Comparison of ENCODE assay signal across 12 cellular contexts in the genomic region with DNA sequence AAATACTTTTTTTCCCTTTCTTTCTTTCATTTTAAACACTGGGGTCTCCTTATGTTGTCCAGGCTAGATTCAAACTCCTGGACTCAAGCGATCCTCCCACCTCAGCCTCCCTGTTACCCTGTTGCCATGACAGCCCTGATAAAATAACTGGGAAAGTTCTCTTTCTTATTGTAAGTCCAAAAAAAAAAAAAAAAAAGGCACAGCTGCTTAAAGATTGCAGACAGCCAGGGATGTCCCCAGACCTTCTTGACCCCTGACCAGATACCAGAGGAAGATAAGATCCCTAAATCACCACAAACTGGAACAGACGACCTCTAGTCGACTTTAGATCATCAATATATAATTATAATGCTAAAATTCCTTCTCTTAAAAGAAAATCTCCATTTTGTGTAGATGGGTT. TPM values are rescaled to one million over a fixed set of nuclear protein-coding genes. Genes with fewer than 3 reads are reported as not detected.
DNase-seq lines count a peak whose midpoint lies in the region; ATAC-seq, FAIRE-seq and TF ChIP-seq lines count a peak whose summit lies in the region.
"Had no signal": no experiment of that assay in that cellular context is flagged by ENCODE, and none has a peak within 500 bp of the region (broad histone marks: within the 10 kb centered on the region; RNA-seq: fewer than 3 reads in every experiment).

No MANE protein-coding gene starts in this region.

- H3K9me3 Mint-ChIP-seq in activated CD4-positive, alpha-beta T cell treated with anti-CD3 and anti-CD28 coated beads, Interleukin-2, amount 10 ng/mL, durations not matched to agents 24 days and 14 days = no peaks in the 10 kb centered on the region

- no TSS peak for BruUV-seq in PC-9 (replicated peaks; lab: Mats Ljungman, UMichigan)

- POLR2A ChIA-PET in PC-9 (lab: Charles Lee; ENCODE audit: unreplicated experiment) (no interaction called here), H1 (lab: Charles Lee; ENCODE audit: partially characterized antibody) (interaction anchor here (1.2 to 6.1 kb wide), 3 partner anchors 9 to 19 kb away, joined by 3 to 44 read pairs (median 9); a partner anchor contains a TSS)

- no peak overlapping the region for H2BK12ac ChIP-seq in H1 (ENCODE audit: low read depth, low read length)

- H3K27ac ChIP-seq in PC-9 = peak overlapping the region; percentile 56; the same call in 1 of the 2 replicates
- no peak overlapping the region for H3K27ac ChIP-seq in H1 (ENCODE audit: low read depth, low read length)

- no peak overlapping the region for H4K5ac ChIP-seq in H1 (ENCODE audit: insufficient read length, low read depth, low read length)

- peaks cover 18% of the 10 kb centered on the region for H3K4me1 Mint-ChIP-seq in activated CD4-positive, alpha-beta T cell treated with anti-CD3 and anti-CD28 coated beads, Interleukin-2, amount 10 ng/mL, durations not matched to agents 24 days and 14 days

- H3K4me2 ChIP-seq in PC-9 (peak overlapping the region; percentile 81), H1 (ENCODE audit: insufficient read depth in 1 of 2, low read depth in 2 of 2, low read length in 2 of 2) (peak overlapping the region; percentile 59 to 69), skeletal muscle satellite cell (ENCODE audit: low read length) (peak overlapping the region; percentile 80)

- no peak overlapping the region for H3K4ac ChIP-seq in H1 (replicated peaks; ENCODE audit: insufficient read length, low read depth, low read length)

- no peak overlapping the region for H2BK20ac ChIP-seq in H1 (ENCODE audit: low read length)

- intact Hi-C loops in activated CD4-positive, alpha-beta T cell treated with anti-CD3 and anti-CD28 coated beads, Interleukin-2, amount 10 ng/mL, durations not matched to agents 24 days and 14 days (cut with micrococcal nuclease) = loop anchor here (1.0 to 10.0 kb wide), 4 partner anchors 13 to 436 kb away; a partner anchor contains a TSS
- intact Hi-C loops in PC-9 (cut with micrococcal nuclease; ENCODE audit: unreplicated experiment) = no loop called here

- no peaks in the 10 kb centered on the region for H3K9me2 ChIP-seq in PC-9 (ENCODE audit: insufficient read depth)

- DNase-seq in activated CD4-positive, alpha-beta T cell treated with anti-CD3 and anti-CD28 coated beads, Interleukin-2, amount 10 ng/mL, durations not matched to agents 24 days and 14 days = no peak
- DNase-seq in activated CD4-positive, alpha-beta T cell treated with anti-CD3 and anti-CD28 coated beads for 48 hours = no peak
- DNase-seq in PC-9 (no peak), H1 (ENCODE audit: low read depth in 1 of 2, low spot score in 2 of 2) (no peak), NCI-H1048 (lab: John Stamatoyannopoulos, UW) (no peak), NCI-H1436 (lab: John Stamatoyannopoulos, UW) (no peak)
- DNase-seq: NCI-H2081 had no signal

- peaks cover 20% of the 10 kb centered on the region; the same call in 1 of the 2 replicates for H3F3A ChIP-seq in PC-9 (ENCODE audit: insufficient read depth, low read depth)

- H4K91ac ChIP-seq in H1 (replicated peaks; ENCODE audit: insufficient read length, low read length) = no peak overlapping the region

- H3K79me2 ChIP-seq in PC-9 (ENCODE audit: low read depth) (0 out of 2 replicates have a peak, but pooled peaks cover 5% of the 10 kb centered on the region), H1 (ENCODE audit: control insufficient read depth in 1 of 2, insufficient read depth in 2 of 2, low read length in 2 of 2) (no peaks in the 10 kb centered on the region)

- H3K18ac ChIP-seq in H1 (ENCODE audit: extremely low read depth, low read length) = no peak overlapping the region

- H3K56ac ChIP-seq in H1 (replicated peaks; ENCODE audit: insufficient read length, low read depth, low read length) = no peak overlapping the region

- H2AFZ ChIP-seq in PC-9 = peak overlapping the region; percentile 98
- no peak overlapping the region for H2AFZ ChIP-seq in H1 (ENCODE audit: low read length)

- no peak for FAIRE-seq in H1 (lab: Jason Lieb, UNC)

- no peaks in the 10 kb centered on the region for H3K79me1 ChIP-seq in H1 (ENCODE audit: low read depth, low read length)

- no peak overlapping the region for H4K8ac ChIP-seq in H1 (ENCODE audit: extremely low read depth, insufficient read depth, low read length)

- H3K9ac ChIP-seq in H1 (replicated peaks in 1 of 4; ENCODE audit: extremely low read depth in 1 of 4, low read depth in 3 of 4, low read length in 3 of 4) (no peak overlapping the region; a peak in 1 of 7 replicates), skeletal muscle satellite cell (ENCODE audit: low read depth, low read length) (peak overlapping the region; percentile 67)

- peaks cover 12% of the 10 kb centered on the region for H3K23me2 ChIP-seq in H1 (ENCODE audit: low read depth, low read length)

- H3K23ac ChIP-seq in H1 (ENCODE audit: insufficient read length) = no peak overlapping the region

- no peak for TF ChIP-seq POLR2A in H1 (IDR thresholded peaks at IDR 0.05; ENCODE audit: control extremely low read depth in 1 of 2, low read depth in 2 of 2, low read length in 2 of 2)

- no peak for ATAC-seq in GM19397 (IDR thresholded peaks at IDR 0.05; ENCODE audit: unreplicated experiment)

- H3K4me3 ChIP-seq in PC-9 = peak overlapping the region; percentile 63
- peak overlapping the region in 2 of 4 experiments; percentile 31 to 58; a peak in 4 of 8 replicates for H3K4me3 ChIP-seq in H1 (ENCODE audit: extremely low read depth in 1 of 4, insufficient read depth in 2 of 4, low read depth in 3 of 4, low read length in 4 of 4)
- H3K4me3 ChIP-seq in skeletal muscle satellite cell (ENCODE audit: low read length) = peak overlapping the region; percentile 69

- no peaks in the 10 kb centered on the region for H3K9me3 ChIP-seq in PC-9 (ENCODE audit: insufficient read depth, low read depth)
- no peaks in the 10 kb centered on the region for H3K9me3 ChIP-seq in H1 (ENCODE audit: insufficient read depth in 2 of 2, low read depth in 1 of 2, low read length in 1 of 2)
- no peaks in the 10 kb centered on the region for H3K9me3 ChIP-seq in skeletal muscle satellite cell (replicated peaks; ENCODE audit: low read length)

- no peak overlapping the region for H2BK5ac ChIP-seq in H1 (ENCODE audit: low read depth, low read length)

- TF ChIP-seq CTCF in PC-9 (conservative IDR thresholded peaks at IDR 0.05) (no peak), H1 (IDR thresholded peaks at IDR 0.05; ENCODE audit: control extremely low read depth in 1 of 3, insufficient read depth in 1 of 3, low read depth in 1 of 3, low read length in 3 of 3) (no peak)

- H3K36me3 ChIP-seq in PC-9 (ENCODE audit: low read depth) (0 out of 2 replicates have a peak, but pooled peaks cover 4% of the 10 kb centered on the region), H1 (ENCODE audit: control insufficient read depth in 2 of 4, insufficient read depth in 4 of 4, low read length in 3 of 4) (peaks cover 0 to 7% (median 0%) of the 10 kb centered on the region in 4 experiments; a peak in 1 of 8 replicates), skeletal muscle satellite cell (ENCODE audit: insufficient read depth, low read length) (no peaks in the 10 kb centered on the region)

- H2BK120ac ChIP-seq in H1 (replicated peaks; ENCODE audit: low read depth, low read length) = no peak overlapping the region

- no peaks in the 10 kb centered on the region for H4K20me1 ChIP-seq in PC-9 (ENCODE audit: insufficient read depth)
- H4K20me1 ChIP-seq in H1 (replicated peaks in 1 of 2; ENCODE audit: control insufficient read depth in 1 of 2, insufficient read depth in 2 of 2, low read length in 2 of 2) = peaks cover 0 to 4% of the 10 kb centered on the region in 2 experiments

- H3K14ac ChIP-seq in H1 (ENCODE audit: insufficient read length) = no peak overlapping the region

- TF ChIP-seq RAD21 in H1 (IDR thresholded peaks at IDR 0.05 in 1 of 2, conservative IDR thresholded peaks at IDR 0.05 in 1 of 2; ENCODE audit: low read depth in 2 of 2, low read length in 2 of 2) = no peak

- H3K27me3 ChIP-seq in PC-9 (ENCODE audit: insufficient read depth, low read depth) (no peaks in the 10 kb centered on the region), H1 (replicated peaks in 1 of 4; ENCODE audit: control insufficient read depth in 3 of 4, extremely low read depth in 1 of 4, insufficient read depth in 3 of 4, low read length in 3 of 4) (peaks cover 0 to 6% (median 0%) of the 10 kb centered on the region in 4 experiments; a peak in 3 of 7 replicates), skeletal muscle satellite cell (ENCODE audit: control insufficient read depth, insufficient read depth, low read length) (peaks cover 11% of the 10 kb centered on the region)

- H2BK15ac ChIP-seq in H1 (ENCODE audit: low read length) = no peak overlapping the region

- peak overlapping the region; percentile 92 for H3K4me3 Mint-ChIP-seq in activated CD4-positive, alpha-beta T cell treated with anti-CD3 and anti-CD28 coated beads, Interleukin-2, amount 10 ng/mL, durations not matched to agents 24 days and 14 days

- no peak overlapping the region for H2AK5ac ChIP-seq in H1 (ENCODE audit: low read depth, low read length)

- CTCF ChIA-PET in PC-9 (lab: Charles Lee) = interaction anchor here (0.6 kb wide), 1 partner anchor 57 kb away, joined by 3 read pairs; no protein-coding TSS in a partner anchor
- CTCF ChIA-PET in H1 (lab: Charles Lee; ENCODE audit: partially characterized antibody) = interaction anchor here (0.6 to 1.3 kb wide), 5 partner anchors 10 to 1442 kb away, joined by 3 to 6 read pairs (median 3); no protein-coding TSS in a partner anchor

- H3K36me3 Mint-ChIP-seq in activated CD4-positive, alpha-beta T cell treated with anti-CD3 and anti-CD28 coated beads, Interleukin-2, amount 10 ng/mL, durations not matched to agents 24 days and 14 days (ENCODE audit: low read depth) = peaks cover 30% of the 10 kb centered on the region

- no peaks in the 10 kb centered on the region for H3K27me3 Mint-ChIP-seq in activated CD4-positive, alpha-beta T cell treated with anti-CD3 and anti-CD28 coated beads, Interleukin-2, amount 10 ng/mL, durations not matched to agents 24 days and 14 days

- no peak for TF ChIP-seq EP300 in H1 (IDR thresholded peaks at IDR 0.05; ENCODE audit: borderline replicate concordance in 1 of 2, low read depth in 2 of 2, low read length in 2 of 2)

- H3K27ac Mint-ChIP-seq in activated CD4-positive, alpha-beta T cell treated with anti-CD3 and anti-CD28 coated beads, Interleukin-2, amount 10 ng/mL, durations not matched to agents 24 days and 14 days = peak overlapping the region; percentile 91

- WGBS in H1 (ENCODE audit: extremely low coverage in 1 of 2, insufficient coverage in 1 of 2, insufficient read length in 1 of 2, insufficient replicate concordance in 2 of 2, low coverage in 1 of 2, low lambda C conversion rate in 2 of 2, missing lambda C conversion rate in 1 of 2), 2 experiments = 90% methylated on average over 3 of the region's 3 CpGs; no CpG with 5 or more reads in 1 of the 2 experiments

- H3K4me1 ChIP-seq in PC-9 (replicated peaks; ENCODE audit: insufficient read depth) (peaks cover 15% of the 10 kb centered on the region), H1 (replicated peaks in 1 of 4; ENCODE audit: control insufficient read depth in 3 of 4, insufficient read depth in 4 of 4, low read length in 3 of 4) (peaks cover 3 to 12% (median 8%) of the 10 kb centered on the region in 4 experiments), skeletal muscle satellite cell (ENCODE audit: control insufficient read depth, insufficient read depth, low read length) (peaks cover 11% of the 10 kb centered on the region)

RNA-seq across cellular contexts. Expression of a gene that starts 1.1 kb away (rescaled TPM):
- 40.3 and 45.8 TPM in 2 replicates for total RNA-seq in activated CD4-positive, alpha-beta T cell treated with anti-CD3 and anti-CD28 coated beads, Interleukin-2, amount 10 ng/mL, durations not matched to agents 24 days and 14 days
- 58.1 and 80.0 TPM in 2 replicates for total RNA-seq in PC-9 (2021)
- 36.8 and 37.9 TPM in 2 replicates for total RNA-seq in H1 (2021; fragmentation: NEBNext Ultra II Directional; extraction: Animal tissue kit (Norgen Biotek cat#: 25700))
- polyA plus RNA-seq in H1 (2011; rRNA removed) = 76.6 and 97.7 TPM in 2 replicates
- polyA plus RNA-seq in H1 (2011; cell fraction: cytosol; rRNA removed) = 57.3 TPM
- 68.4 TPM for polyA plus RNA-seq in H1 (2011; cell fraction: nucleus; rRNA removed)
- polyA plus RNA-seq in H1 (2012, experiment 1 of 2) = 22.6 to 49.8 TPM (median 44.7 TPM) in 4 replicates
- polyA plus RNA-seq in H1 (2012, experiment 2 of 2) = 58.2 TPM
- polyA plus RNA-seq in H1 (2013, experiment 1 of 2) = 32.8 TPM
- polyA plus RNA-seq in H1 (2013, experiment 2 of 2) = 35.2 TPM
- 13.8 and 15.3 TPM in 2 replicates for polyA minus RNA-seq in H1 (2011; rRNA and poly(A)+ RNA removed)
- 16.6 TPM for polyA minus RNA-seq in H1 (2011; cell fraction: cytosol; rRNA and poly(A)+ RNA removed)
- polyA minus RNA-seq in H1 (2011; cell fraction: nucleus; rRNA and poly(A)+ RNA removed) = 21.0 TPM
- total RNA-seq in skeletal muscle satellite cell (2012; rRNA removed) = 42.2 and 44.4 TPM in 2 replicates

RNA-seq across cellular contexts. Expression of a gene that starts 13.3 kb away (rescaled TPM):
- 151 and 153 TPM in 2 replicates for total RNA-seq in activated CD4-positive, alpha-beta T cell treated with anti-CD3 and anti-CD28 coated beads, Interleukin-2, amount 10 ng/mL, durations not matched to agents 24 days and 14 days
- 2.7 and 3.3 TPM in 2 replicates for total RNA-seq in PC-9 (2021)
- 16.8 and 18.1 TPM in 2 replicates for total RNA-seq in H1 (2021; fragmentation: NEBNext Ultra II Directional; extraction: Animal tissue kit (Norgen Biotek cat#: 25700))
- 72.8 and 117 TPM in 2 replicates for polyA plus RNA-seq in H1 (2011; rRNA removed)
- polyA plus RNA-seq in H1 (2011; cell fraction: cytosol; rRNA removed) = 114 TPM
- 72.3 TPM for polyA plus RNA-seq in H1 (2011; cell fraction: nucleus; rRNA removed)
- 50.2 to 77.7 TPM (median 65.9 TPM) in 4 replicates for polyA plus RNA-seq in H1 (2012, experiment 1 of 2)
- 123 TPM for polyA plus RNA-seq in H1 (2012, experiment 2 of 2)
- polyA plus RNA-seq in H1 (2013, experiment 1 of 2) = 23.1 TPM
- polyA plus RNA-seq in H1 (2013, experiment 2 of 2) = 28.3 TPM
- polyA minus RNA-seq in H1 (2011; rRNA and poly(A)+ RNA removed) = 29.3 and 39.6 TPM in 2 replicates
- 22.9 TPM for polyA minus RNA-seq in H1 (2011; cell fraction: cytosol; rRNA and poly(A)+ RNA removed)
- polyA minus RNA-seq in H1 (2011; cell fraction: nucleus; rRNA and poly(A)+ RNA removed) = 25.5 TPM
- 0.44 TPM in 1 of 2 replicates, not detected in the other for total RNA-seq in skeletal muscle satellite cell (2012; rRNA removed)

RNA-seq across cellular contexts. Expression of a gene that starts 24.7 kb away (rescaled TPM):
- total RNA-seq in activated CD4-positive, alpha-beta T cell treated with anti-CD3 and anti-CD28 coated beads, Interleukin-2, amount 10 ng/mL, durations not matched to agents 24 days and 14 days = 2.6 and 3.1 TPM in 2 replicates
- not detected in 2 replicates for total RNA-seq in PC-9 (2021)
- total RNA-seq in H1 (2021; fragmentation: NEBNext Ultra II Directional; extraction: Animal tissue kit (Norgen Biotek cat#: 25700)) = not detected in 2 replicates
- 0.33 and 0.74 TPM in 2 replicates for polyA plus RNA-seq in H1 (2011; rRNA removed)
- polyA plus RNA-seq in H1 (2011; cell fraction: cytosol; rRNA removed) = 0.54 TPM
- polyA plus RNA-seq in H1 (2011; cell fraction: nucleus; rRNA removed) = 1.4 TPM
- polyA plus RNA-seq in H1 (2012, experiment 1 of 2) = 0.20 to 0.72 TPM (median 0.42 TPM) in 3 of 4 replicates, not detected in the other
- not detected for polyA plus RNA-seq in H1 (2012, experiment 2 of 2)
- polyA plus RNA-seq in H1 (2013, experiment 1 of 2) = 0.18 TPM
- polyA plus RNA-seq in H1 (2013, experiment 2 of 2) = 0.17 TPM
- polyA minus RNA-seq in H1 (2011; rRNA and poly(A)+ RNA removed) = 0.22 and 0.54 TPM in 2 replicates
- polyA minus RNA-seq in H1 (2011; cell fraction: cytosol; rRNA and poly(A)+ RNA removed) = not detected
- polyA minus RNA-seq in H1 (2011; cell fraction: nucleus; rRNA and poly(A)+ RNA removed) = 1.4 TPM
- not detected in 2 replicates for total RNA-seq in skeletal muscle satellite cell (2012; rRNA removed)
- total RNA-seq: kidney epithelial cell, urinary bladder had no signal
- polyA plus RNA-seq: urinary bladder had no signal

RNA-seq across cellular contexts. Expression of a gene that starts 29.8 kb away (rescaled TPM):
- total RNA-seq in activated CD4-positive, alpha-beta T cell treated with anti-CD3 and anti-CD28 coated beads, Interleukin-2, amount 10 ng/mL, durations not matched to agents 24 days and 14 days = not detected in 2 replicates
- 2.0 and 3.9 TPM in 2 replicates for total RNA-seq in PC-9 (2021)
- total RNA-seq in H1 (2021; fragmentation: NEBNext Ultra II Directional; extraction: Animal tissue kit (Norgen Biotek cat#: 25700)) = 1.4 and 1.6 TPM in 2 replicates
- polyA plus RNA-seq in H1 (2011; rRNA removed) = 2.0 and 2.9 TPM in 2 replicates
- 1.7 TPM for polyA plus RNA-seq in H1 (2011; cell fraction: cytosol; rRNA removed)
- 1.9 TPM for polyA plus RNA-seq in H1 (2011; cell fraction: nucleus; rRNA removed)
- 2.0 to 3.1 TPM (median 2.4 TPM) in 4 replicates for polyA plus RNA-seq in H1 (2012, experiment 1 of 2)
- polyA plus RNA-seq in H1 (2012, experiment 2 of 2) = 3.4 TPM
- 2.8 TPM for polyA plus RNA-seq in H1 (2013, experiment 1 of 2)
- polyA plus RNA-seq in H1 (2013, experiment 2 of 2) = 2.6 TPM
- 0.50 and 0.63 TPM in 2 replicates for polyA minus RNA-seq in H1 (2011; rRNA and poly(A)+ RNA removed)
- 0.88 TPM for polyA minus RNA-seq in H1 (2011; cell fraction: cytosol; rRNA and poly(A)+ RNA removed)
- polyA minus RNA-seq in H1 (2011; cell fraction: nucleus; rRNA and poly(A)+ RNA removed) = not detected
- not detected in 2 replicates for total RNA-seq in skeletal muscle satellite cell (2012; rRNA removed)
- total RNA-seq: T-helper 2 cell treated with Interferon-gamma antibody and Interleukin-4, amounts not matched to agents 100 ng/mL and 5 ng/mL, for 36 hours had no signal

RNA-seq across cellular contexts. Expression of a gene that starts 41.6 kb away (rescaled TPM):
- total RNA-seq in activated CD4-positive, alpha-beta T cell treated with anti-CD3 and anti-CD28 coated beads, Interleukin-2, amount 10 ng/mL, durations not matched to agents 24 days and 14 days = not detected in 2 replicates
- not detected in 2 replicates for total RNA-seq in PC-9 (2021)
- total RNA-seq in H1 (2021; fragmentation: NEBNext Ultra II Directional; extraction: Animal tissue kit (Norgen Biotek cat#: 25700)) = 0.27 TPM in 1 of 2 replicates, not detected in the other
- polyA plus RNA-seq in H1 (2011; rRNA removed) = 0.32 and 0.35 TPM in 2 replicates
- 0.10 TPM for polyA plus RNA-seq in H1 (2011; cell fraction: cytosol; rRNA removed)
- polyA plus RNA-seq in H1 (2011; cell fraction: nucleus; rRNA removed) = 0.53 TPM
- 0.12 to 1.2 TPM (median 0.67 TPM) in 4 replicates for polyA plus RNA-seq in H1 (2012, experiment 1 of 2)
- 0.41 TPM for polyA plus RNA-seq in H1 (2012, experiment 2 of 2)
- 0.08 TPM for polyA plus RNA-seq in H1 (2013, experiment 1 of 2)
- polyA plus RNA-seq in H1 (2013, experiment 2 of 2) = 0.06 TPM
- not detected in 2 replicates for polyA minus RNA-seq in H1 (2011; rRNA and poly(A)+ RNA removed)
- polyA minus RNA-seq in H1 (2011; cell fraction: cytosol; rRNA and poly(A)+ RNA removed) = not detected
- polyA minus RNA-seq in H1 (2011; cell fraction: nucleus; rRNA and poly(A)+ RNA removed) = not detected
- under 0.01 and 0.22 TPM in 2 replicates for total RNA-seq in skeletal muscle satellite cell (2012; rRNA removed)
- total RNA-seq: T-helper 2 cell treated with Interferon-gamma antibody and Interleukin-4, amounts not matched to agents 100 ng/mL and 5 ng/mL, for 36 hours had no signal
